1 cellular context compared by ENCODE assay signal in genomic region chrX:114038358-114038757, GRCh38.
TF ChIP-seq lines count a peak whose summit lies in the region.

No MANE protein-coding gene starts in this region.

TF ChIP-seq in WTC11, 78 proteins besides CTCF, POLR2A, EP300 and RAD21 (continued from another document):
- TF ChIP-seq ERG (CRISPR knock-in tag; IDR thresholded peaks at IDR 0.05) = no peak
- no peak; the same call in 1 of the 2 replicates for TF ChIP-seq TEAD1 (CRISPR knock-in tag; IDR thresholded peaks at IDR 0.05)
- TF ChIP-seq SOX15 (CRISPR knock-in tag; IDR thresholded peaks at IDR 0.05) = no peak
- TF ChIP-seq ZNF416 (CRISPR knock-in tag; IDR thresholded peaks at IDR 0.05) = no peak
